Comparison of ENCODE assay signal across 8 cellular contexts in the genomic region with DNA sequence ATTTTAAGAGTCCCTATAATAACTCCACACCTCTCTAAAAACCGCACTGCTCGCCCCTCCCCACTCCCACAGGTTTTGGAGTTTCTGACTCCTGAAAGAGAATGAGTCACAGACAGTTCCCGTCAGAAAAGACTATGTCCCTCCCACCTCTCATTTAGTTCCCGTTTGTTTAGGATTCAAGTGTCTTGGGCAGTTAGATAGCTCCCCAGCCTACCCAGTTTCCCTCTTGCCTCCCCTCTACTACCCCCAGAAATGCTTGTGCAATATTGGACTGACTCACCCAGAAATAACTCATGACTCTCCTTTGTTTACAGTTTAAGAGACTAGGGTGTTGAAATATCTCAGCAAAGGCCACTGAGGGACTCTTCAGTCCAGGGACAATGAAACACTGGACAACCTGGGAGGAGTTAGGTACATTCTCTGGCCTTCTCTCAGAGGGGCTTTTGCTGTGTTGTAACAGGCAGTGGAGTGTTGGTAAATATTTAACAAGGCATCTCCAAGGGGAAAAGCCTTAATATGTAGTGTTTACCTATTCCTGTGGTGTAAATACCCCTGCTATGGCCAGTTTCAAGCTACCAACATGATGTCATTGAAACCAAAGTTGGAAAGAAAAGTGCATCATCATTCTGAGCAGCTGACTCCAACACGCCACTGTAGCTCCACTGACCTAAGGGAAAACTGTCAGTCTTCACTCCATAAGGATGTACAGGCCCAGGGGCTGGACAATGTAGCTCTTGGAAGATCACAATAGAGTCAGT.
DNase-seq lines count a peak whose midpoint lies in the region; ATAC-seq and TF ChIP-seq lines count a peak whose summit lies in the region.

No MANE protein-coding gene starts in this region.

- H3K27ac ChIP-seq in foreskin keratinocyte (peak overlapping the region; percentile 98), upper lobe of left lung (peak overlapping the region; percentile 87 to 98 (median 92))

- intact Hi-C loops in activated T-helper 1 cell treated with anti-CD3 and anti-CD28 coated beads, Interleukin-12 subunit alpha, Interleukin-12 subunit beta, Interleukin-2, Interleukin-4 antibody, amounts not matched to agents 30 ng/mL and 10 ng/mL and 1 ng/mL, durations not matched to agents 14 hours and 24 hours and 36 hours (cut with micrococcal nuclease): loop anchor here (1.0 to 10.0 kb wide), 4 partner anchors 27 to 1329 kb away; partner anchors contain the start of gene SLCO3A1

- H3K4me3 Mint-ChIP-seq in activated T-helper 1 cell treated with anti-CD3 and anti-CD28 coated beads, Interleukin-12 subunit alpha, Interleukin-12 subunit beta, Interleukin-2, Interleukin-4 antibody, amounts not matched to agents 30 ng/mL and 10 ng/mL and 1 ng/mL, durations not matched to agents 14 hours and 24 hours and 36 hours: peak overlapping the region; percentile 29

- POLR2A ChIA-PET in GM10248 (lab: Yijun Ruan, JAX): interaction anchor here (0.7 to 1.5 kb wide), 3 partner anchors 31 to 117 kb away, joined by 3 to 5 read pairs (median 3); partner anchors contain the start of gene CHD2

- TF ChIP-seq CTCF in GM10248 (IDR thresholded peaks at IDR 0.05; ENCODE audit: control extremely low read depth, extremely low read depth, low read depth, missing control alignments): no peak
- TF ChIP-seq CTCF in foreskin keratinocyte (conservative IDR thresholded peaks at IDR 0.05): no peak
- peak in 1 of 6 experiments; percentile 10 for TF ChIP-seq CTCF in upper lobe of left lung (IDR thresholded peaks at IDR 0.05)

- H3K27me3 Mint-ChIP-seq in activated T-helper 1 cell treated with anti-CD3 and anti-CD28 coated beads, Interleukin-12 subunit alpha, Interleukin-12 subunit beta, Interleukin-2, Interleukin-4 antibody, amounts not matched to agents 30 ng/mL and 10 ng/mL and 1 ng/mL, durations not matched to agents 14 hours and 24 hours and 36 hours (ENCODE audit: insufficient read depth): no peaks in the 10 kb centered on the region

- peak; percentile 59 for ATAC-seq in HG02885 (IDR thresholded peaks at IDR 0.05; ENCODE audit: poor library complexity, unreplicated experiment)
- peak; percentile 92 for ATAC-seq in foreskin keratinocyte
- peak; percentile 90 to 94 for ATAC-seq in upper lobe of left lung (ENCODE audit: low FRiP score in 2 of 2)

- H3K9me3 Mint-ChIP-seq in activated T-helper 1 cell treated with anti-CD3 and anti-CD28 coated beads, Interleukin-12 subunit alpha, Interleukin-12 subunit beta, Interleukin-2, Interleukin-4 antibody, amounts not matched to agents 30 ng/mL and 10 ng/mL and 1 ng/mL, durations not matched to agents 14 hours and 24 hours and 36 hours: peaks cover 3% of the 10 kb centered on the region

- 25 to 49% methylated on average over 5 of the region's 5 CpGs for WGBS in upper lobe of left lung, 2 donors

- no peak overlapping the region for H3K4me3 ChIP-seq in upper lobe of left lung

- peaks cover 22% of the 10 kb centered on the region for H3K4me1 ChIP-seq in foreskin keratinocyte
- peaks cover 36 to 56% (median 49%) of the 10 kb centered on the region in 4 donors for H3K4me1 ChIP-seq in upper lobe of left lung

- peak; percentile 48 for DNase-seq in GM10248 (ENCODE audit: extremely low spot score)
- DNase-seq in OCI-M2 (lab: John Stamatoyannopoulos, UW; ENCODE audit: unreplicated experiment): peak; percentile 64
- DNase-seq in activated T-helper 1 cell treated with anti-CD3 and anti-CD28 coated beads, Interleukin-12 subunit alpha, Interleukin-12 subunit beta, Interleukin-2, Interleukin-4 antibody, amounts not matched to agents 30 ng/mL and 10 ng/mL and 1 ng/mL, durations not matched to agents 14 hours and 24 hours and 36 hours (ENCODE audit: low spot score): peak; percentile 59
- DNase-seq in foreskin keratinocyte: peak; percentile 100
- peak; percentile 92 for DNase-seq in pons (ENCODE audit: low spot score)
- peak in 1 of 2 donors; percentile 94 for DNase-seq in upper lobe of left lung
- DNase-seq in D341Med (ENCODE audit: low spot score): no peak

- no peaks in the 10 kb centered on the region for H3K36me3 ChIP-seq in upper lobe of left lung

- peaks cover 45% of the 10 kb centered on the region for H3K4me1 Mint-ChIP-seq in activated T-helper 1 cell treated with anti-CD3 and anti-CD28 coated beads, Interleukin-12 subunit alpha, Interleukin-12 subunit beta, Interleukin-2, Interleukin-4 antibody, amounts not matched to agents 30 ng/mL and 10 ng/mL and 1 ng/mL, durations not matched to agents 14 hours and 24 hours and 36 hours (ENCODE audit: low read depth)

- peak overlapping the region; percentile 84 for H3K27ac Mint-ChIP-seq in activated T-helper 1 cell treated with anti-CD3 and anti-CD28 coated beads, Interleukin-12 subunit alpha, Interleukin-12 subunit beta, Interleukin-2, Interleukin-4 antibody, amounts not matched to agents 30 ng/mL and 10 ng/mL and 1 ng/mL, durations not matched to agents 14 hours and 24 hours and 36 hours

- H3K9me3 ChIP-seq in upper lobe of left lung: no peaks in the 10 kb centered on the region

- TF ChIP-seq POLR2A in upper lobe of left lung (IDR thresholded peaks at IDR 0.05): peak in 1 of 4 donors; percentile 75

- peaks cover 3% of the 10 kb centered on the region for H3K36me3 Mint-ChIP-seq in activated T-helper 1 cell treated with anti-CD3 and anti-CD28 coated beads, Interleukin-12 subunit alpha, Interleukin-12 subunit beta, Interleukin-2, Interleukin-4 antibody, amounts not matched to agents 30 ng/mL and 10 ng/mL and 1 ng/mL, durations not matched to agents 14 hours and 24 hours and 36 hours (ENCODE audit: low read depth)

- no peaks in the 10 kb centered on the region for H3K27me3 ChIP-seq in foreskin keratinocyte
- no peaks in the 10 kb centered on the region for H3K27me3 ChIP-seq in upper lobe of left lung

- peak; percentile 68 to 99 (median 96) for TF ChIP-seq EP300 in upper lobe of left lung (IDR thresholded peaks at IDR 0.05)

- CTCF ChIA-PET in GM10248 (lab: Yijun Ruan, JAX): interaction anchor here (1.0 to 1.5 kb wide), 7 partner anchors 66 to 117 kb away, joined by 3 to 8 read pairs (median 3); no protein-coding TSS in a partner anchor
